2 cellular contexts compared by ENCODE assay signal in the genomic region with DNA sequence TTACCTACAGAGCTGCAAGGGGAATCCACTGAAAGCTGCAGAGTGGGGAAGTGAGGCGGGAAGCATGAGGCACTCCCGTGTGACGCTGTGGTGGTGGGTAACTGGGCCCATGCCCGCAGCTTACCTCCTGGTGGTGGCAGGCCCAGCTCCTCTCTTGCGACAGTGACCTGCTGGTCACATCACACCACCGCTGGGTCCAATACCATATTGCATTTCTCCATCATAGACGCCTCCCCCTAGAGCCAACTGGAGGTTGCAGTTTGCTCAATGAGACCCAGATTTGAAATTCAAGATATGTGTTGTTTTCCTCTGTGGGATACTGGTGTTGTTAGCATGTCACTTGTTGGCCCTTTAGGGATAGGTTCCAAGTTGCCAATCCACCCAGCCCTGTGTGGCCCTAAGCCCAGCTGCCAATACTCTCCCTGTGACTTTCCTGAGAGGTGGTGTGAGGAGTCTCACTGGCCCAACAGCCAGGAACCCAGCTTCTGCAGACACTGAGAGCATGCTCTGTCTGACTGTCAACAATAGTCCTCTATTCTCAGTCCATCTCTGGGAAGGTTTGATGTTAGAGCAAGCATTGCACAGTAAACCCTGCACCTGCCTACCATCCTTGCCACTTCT.
TF ChIP-seq lines count a peak whose summit lies in the region.

No MANE protein-coding gene starts in this region.

TF ChIP-seq in liver, 16 proteins besides CTCF, POLR2A, EP300 and RAD21:
- TF ChIP-seq HNF4A (conservative IDR thresholded peaks at IDR 0.05), result peak in 1 of 2 donors; percentile 52
- TF ChIP-seq SP1 (IDR thresholded peaks at IDR 0.05), result no peak
- TF ChIP-seq EGR1 (IDR thresholded peaks at IDR 0.05; ENCODE audit: low read depth in 2 of 2), result no peak
- no peak for TF ChIP-seq FOXA2 (IDR thresholded peaks at IDR 0.05)
- TF ChIP-seq RXRA (IDR thresholded peaks at IDR 0.05), result peak in 1 of 2 donors; percentile 60
- TF ChIP-seq ZBTB33 (IDR thresholded peaks at IDR 0.05), result no peak
- peak in 1 of 2 donors; percentile 17 for TF ChIP-seq JUND (IDR thresholded peaks at IDR 0.05)
- no peak for TF ChIP-seq HNF4G (IDR thresholded peaks at IDR 0.05)
- TF ChIP-seq FOXA1 (IDR thresholded peaks at IDR 0.05), result no peak

TF ChIP-seq in HepG2, 621 proteins besides CTCF, POLR2A, EP300 and RAD21:
- TF ChIP-seq MXI1 (IDR thresholded peaks at IDR 0.05; ENCODE audit: borderline replicate concordance, low read depth, low read length), result no peak
- TF ChIP-seq CSRNP2 (CRISPR knock-in tag; conservative IDR thresholded peaks at IDR 0.05; ENCODE audit: low read depth), result no peak
- TF ChIP-seq ETV6 (CRISPR knock-in tag; conservative IDR thresholded peaks at IDR 0.05), result no peak
